In genomic region chr3:183388213-183388612, GRCh38 we compare ENCODE assay signal across 22 cellular contexts. TPM values are rescaled to one million over a fixed set of nuclear protein-coding genes. Genes with fewer than 3 reads are reported as not detected.
A peak's percentile ranks its signal among the peaks of the same experiment; 100 is the strongest.
DNase-seq lines count a peak whose midpoint lies in the region; ATAC-seq, FAIRE-seq and TF ChIP-seq lines count a peak whose summit lies in the region.
"Had no signal": no experiment of that assay in that cellular context is flagged by ENCODE, and none has a peak within 500 bp of the region (broad histone marks: within the 10 kb centered on the region; RNA-seq: fewer than 3 reads in every experiment).

No MANE protein-coding gene starts in this region.

- no peak overlapping the region for H2BK120ac ChIP-seq in H1 (replicated peaks; ENCODE audit: low read depth, low read length)

- H3K27ac Mint-ChIP-seq in stimulated activated effector memory CD8-positive, alpha-beta T cell treated with anti-CD3 and anti-CD28 coated beads, Interleukin-12 subunit alpha, Interleukin-12 subunit beta, amount 100 ng/mL, for 72 hours, result no peak overlapping the region
- H3K27ac Mint-ChIP-seq: B cell; CD8-positive, alpha-beta T cell had no signal

- H3K14ac ChIP-seq in H1 (ENCODE audit: insufficient read length), result no peak overlapping the region

- CTCF ChIA-PET in H1 (lab: Charles Lee; ENCODE audit: partially characterized antibody), result interaction anchor here (0.9 to 1.5 kb wide), 3 partner anchors 200 to 368 kb away, joined by 3 to 5 read pairs (median 3); no protein-coding TSS in a partner anchor

- DNase-seq in SIG-M5 treated with dmso at 0.1 percent for 504 hours (lab: John Stamatoyannopoulos, UW; ENCODE audit: unreplicated experiment), result peak; percentile 16
- no peak for DNase-seq in SIG-M5 (lab: John Stamatoyannopoulos, UW)
- DNase-seq in NB4 (ENCODE audit: low read depth), result peak; percentile 26
- no peak for DNase-seq in H1 (ENCODE audit: low read depth in 1 of 2, low spot score in 2 of 2)
- no peak for DNase-seq in stimulated activated effector memory CD8-positive, alpha-beta T cell treated with anti-CD3 and anti-CD28 coated beads, Interleukin-12 subunit alpha, Interleukin-12 subunit beta, amount 100 ng/mL, for 72 hours (ENCODE audit: low spot score in 2 of 2)
- no peak for DNase-seq in adrenal gland
- DNase-seq: Caco-2; CD4-positive, CD25-positive, alpha-beta regulatory T cell; CD8-positive, alpha-beta T cell; DMS153; DND-41; GOT3; H7; HCEC 1CT had no signal

- H3K36me3 ChIP-seq in H1 (ENCODE audit: control insufficient read depth in 2 of 4, insufficient read depth in 4 of 4, low read length in 3 of 4) (peaks cover 0 to 2% (median 0%) of the 10 kb centered on the region in 4 experiments; a peak in 1 of 8 replicates), adrenal gland (replicated peaks in 1 of 2) (peaks cover 0 to 6% of the 10 kb centered on the region in 2 donors)
- H3K36me3 ChIP-seq: BLaER1 had no signal

- no peak for TF ChIP-seq CTCF in NB4 (IDR thresholded peaks at IDR 0.05; ENCODE audit: low read depth, low read length)
- no peak for TF ChIP-seq CTCF in H1 (IDR thresholded peaks at IDR 0.05; ENCODE audit: control extremely low read depth in 1 of 3, insufficient read depth in 1 of 3, low read depth in 1 of 3, low read length in 3 of 3)
- no peak for TF ChIP-seq CTCF in adrenal gland (IDR thresholded peaks at IDR 0.05)

- H4K8ac ChIP-seq in H1 (ENCODE audit: extremely low read depth, insufficient read depth, low read length), result no peak overlapping the region; the same call in 1 of the 2 replicates

- H3K4me3 ChIP-seq in NB4 (ENCODE audit: low read depth, low read length), result no peak overlapping the region
- no peak overlapping the region for H3K4me3 ChIP-seq in H1 (ENCODE audit: extremely low read depth in 1 of 4, insufficient read depth in 2 of 4, low read depth in 3 of 4, low read length in 4 of 4)
- H3K4me3 ChIP-seq in adrenal gland, result no peak overlapping the region
- H3K4me3 ChIP-seq: BLaER1 had no signal

- TF ChIP-seq EP300 in H1 (IDR thresholded peaks at IDR 0.05; ENCODE audit: borderline replicate concordance in 1 of 2, low read depth in 2 of 2, low read length in 2 of 2), result no peak

- H3K23me2 ChIP-seq in H1 (ENCODE audit: low read depth, low read length), result no peaks in the 10 kb centered on the region

- H3K27me3 ChIP-seq in H1 (replicated peaks in 1 of 4; ENCODE audit: control insufficient read depth in 3 of 4, extremely low read depth in 1 of 4, insufficient read depth in 3 of 4, low read length in 3 of 4) (no peaks in the 10 kb centered on the region), adrenal gland (no peaks in the 10 kb centered on the region)
- H3K27me3 ChIP-seq: BLaER1 had no signal

- H3K18ac ChIP-seq in H1 (ENCODE audit: extremely low read depth, low read length), result no peak overlapping the region

- no peak for ATAC-seq in stimulated activated effector memory CD8-positive, alpha-beta T cell treated with anti-CD3 and anti-CD28 coated beads, Interleukin-12 subunit alpha, Interleukin-12 subunit beta, amount 100 ng/mL, for 72 hours
- ATAC-seq: CD8-positive, alpha-beta T cell had no signal

- H2BK5ac ChIP-seq in H1 (ENCODE audit: low read depth, low read length), result no peak overlapping the region

- no peaks in the 10 kb centered on the region for H3K9me3 Mint-ChIP-seq in stimulated activated effector memory CD8-positive, alpha-beta T cell treated with anti-CD3 and anti-CD28 coated beads, Interleukin-12 subunit alpha, Interleukin-12 subunit beta, amount 100 ng/mL, for 72 hours
- H3K9me3 Mint-ChIP-seq: CD4-positive, CD25-positive, alpha-beta regulatory T cell; CD8-positive, alpha-beta T cell had no signal

- no peaks in the 10 kb centered on the region for H3K79me2 ChIP-seq in H1 (ENCODE audit: control insufficient read depth in 1 of 2, insufficient read depth in 2 of 2, low read length in 2 of 2)

- H3K27ac ChIP-seq in H1 (ENCODE audit: low read depth, low read length), result no peak overlapping the region
- H3K27ac ChIP-seq in adrenal gland, result no peak overlapping the region
- H3K27ac ChIP-seq: 22Rv1, BLaER1, C4-2B had no signal

- no peak overlapping the region for H4K5ac ChIP-seq in H1 (ENCODE audit: insufficient read length, low read depth, low read length)

- H3K23ac ChIP-seq in H1 (ENCODE audit: insufficient read length), result no peak overlapping the region

- H3K56ac ChIP-seq in H1 (replicated peaks; ENCODE audit: insufficient read length, low read depth, low read length), result no peak overlapping the region

- no peak overlapping the region for H2BK20ac ChIP-seq in H1 (ENCODE audit: low read length)

- no peaks in the 10 kb centered on the region for H4K20me1 ChIP-seq in H1 (replicated peaks in 1 of 2; ENCODE audit: control insufficient read depth in 1 of 2, insufficient read depth in 2 of 2, low read length in 2 of 2)
- H4K20me1 ChIP-seq: BLaER1 had no signal

- H3K36me3 Mint-ChIP-seq in stimulated activated effector memory CD8-positive, alpha-beta T cell treated with anti-CD3 and anti-CD28 coated beads, Interleukin-12 subunit alpha, Interleukin-12 subunit beta, amount 100 ng/mL, for 72 hours, result peaks cover 8% of the 10 kb centered on the region
- H3K36me3 Mint-ChIP-seq: CD4-positive, CD25-positive, alpha-beta regulatory T cell had no signal

- intact Hi-C loops in adrenal gland (cut with DNase I), result loop anchor here in 1 of 2 donors (10.0 kb wide), 1 partner anchor 263 kb away; no protein-coding TSS in a partner anchor

- H2BK12ac ChIP-seq in H1 (ENCODE audit: low read depth, low read length), result no peak overlapping the region

- no peak overlapping the region for H3K4me3 Mint-ChIP-seq in stimulated activated effector memory CD8-positive, alpha-beta T cell treated with anti-CD3 and anti-CD28 coated beads, Interleukin-12 subunit alpha, Interleukin-12 subunit beta, amount 100 ng/mL, for 72 hours
- H3K4me3 Mint-ChIP-seq: B cell; CD4-positive, CD25-positive, alpha-beta regulatory T cell; CD8-positive, alpha-beta T cell had no signal

- H3K9me3 ChIP-seq in H1 (ENCODE audit: insufficient read depth in 2 of 2, low read depth in 1 of 2, low read length in 1 of 2) (no peaks in the 10 kb centered on the region), adrenal gland (replicated peaks in 1 of 3) (no peaks in the 10 kb centered on the region)
- H3K9me3 ChIP-seq: BLaER1, Caco-2 had no signal

- H4K91ac ChIP-seq in H1 (replicated peaks; ENCODE audit: insufficient read length, low read length), result no peak overlapping the region

- no peak overlapping the region for H3K4ac ChIP-seq in H1 (replicated peaks; ENCODE audit: insufficient read length, low read depth, low read length)

- no peak overlapping the region for H2AK5ac ChIP-seq in H1 (ENCODE audit: low read depth, low read length)

- H3K79me1 ChIP-seq in H1 (ENCODE audit: low read depth, low read length), result peaks cover 2% of the 10 kb centered on the region; the same call in 1 of the 2 replicates

- H2AFZ ChIP-seq in H1 (ENCODE audit: low read length), result no peak overlapping the region

- peaks cover 14% of the 10 kb centered on the region for H3K4me1 Mint-ChIP-seq in stimulated activated effector memory CD8-positive, alpha-beta T cell treated with anti-CD3 and anti-CD28 coated beads, Interleukin-12 subunit alpha, Interleukin-12 subunit beta, amount 100 ng/mL, for 72 hours
- H3K4me1 Mint-ChIP-seq: B cell had no signal

- TF ChIP-seq RAD21 in H1 (IDR thresholded peaks at IDR 0.05 in 1 of 2, conservative IDR thresholded peaks at IDR 0.05 in 1 of 2; ENCODE audit: low read depth in 2 of 2, low read length in 2 of 2), result no peak

- POLR2A ChIA-PET in H1 (lab: Charles Lee; ENCODE audit: partially characterized antibody), result no interaction called here

- 93% methylated on average over 4 of the region's 4 CpGs; no CpG with 5 or more reads in 1 of the 2 experiments for WGBS in H1 (ENCODE audit: extremely low coverage in 1 of 2, insufficient coverage in 1 of 2, insufficient read length in 1 of 2, insufficient replicate concordance in 2 of 2, low coverage in 1 of 2, low lambda C conversion rate in 2 of 2, missing lambda C conversion rate in 1 of 2), 2 experiments
- WGBS in adrenal gland, 4 donors, result 87 to 94% (median 89%) methylated on average over 3 to 4 of the region's 4 CpGs

- H3K4me1 ChIP-seq in H1 (replicated peaks in 1 of 4; ENCODE audit: control insufficient read depth in 3 of 4, insufficient read depth in 4 of 4, low read length in 3 of 4) (peaks cover 0 to 19% (median 7%) of the 10 kb centered on the region in 4 experiments; a peak in 4 of 7 replicates), adrenal gland (replicated peaks in 1 of 2) (peaks cover 9 to 29% of the 10 kb centered on the region in 2 donors)

- no peak overlapping the region for H2BK15ac ChIP-seq in H1 (ENCODE audit: low read length)

- H3K9ac ChIP-seq in H1 (replicated peaks in 1 of 4; ENCODE audit: extremely low read depth in 1 of 4, low read depth in 3 of 4, low read length in 3 of 4), result no peak overlapping the region
- H3K9ac ChIP-seq: BLaER1 had no signal

- no peak overlapping the region for H3K4me2 ChIP-seq in H1 (ENCODE audit: insufficient read depth in 1 of 2, low read depth in 2 of 2, low read length in 2 of 2)
- H3K4me2 ChIP-seq: BLaER1 had no signal

- FAIRE-seq in H1 (lab: Jason Lieb, UNC), result no peak
- FAIRE-seq: A204.1, G401.6, GM12892 had no signal

- TF ChIP-seq POLR2A in NB4 (IDR thresholded peaks at IDR 0.05; ENCODE audit: extremely low read depth, insufficient read length) (no peak), H1 (IDR thresholded peaks at IDR 0.05; ENCODE audit: control extremely low read depth in 1 of 2, low read depth in 2 of 2, low read length in 2 of 2) (no peak), adrenal gland (IDR thresholded peaks at IDR 0.05) (no peak)

TF ChIP-seq in H1, 55 proteins besides CTCF, POLR2A, EP300 and RAD21:
- TF ChIP-seq, protein P1, sequence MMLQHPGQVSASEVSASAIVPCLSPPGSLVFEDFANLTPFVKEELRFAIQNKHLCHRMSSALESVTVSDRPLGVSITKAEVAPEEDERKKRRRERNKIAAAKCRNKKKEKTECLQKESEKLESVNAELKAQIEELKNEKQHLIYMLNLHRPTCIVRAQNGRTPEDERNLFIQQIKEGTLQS (IDR thresholded peaks at IDR 0.05; ENCODE audit: insufficient read depth, low read depth, low read length), result no peak
- no peak for TF ChIP-seq JUND (IDR thresholded peaks at IDR 0.05; ENCODE audit: low read length)
- TF ChIP-seq KDM5A (IDR thresholded peaks at IDR 0.05; ENCODE audit: low read length), result no peak
- peak; percentile 84 for TF ChIP-seq CEBPB (IDR thresholded peaks at IDR 0.05; ENCODE audit: low read depth, low read length)
- TF ChIP-seq TAF1 (IDR thresholded peaks at IDR 0.05; ENCODE audit: low read depth, low read length), result no peak

RNA-seq across cellular contexts. Expression of gene MCF2L2, which starts 40.2 kb away (rescaled TPM):
- total RNA-seq in H1 (2021; fragmentation: NEBNext Ultra II Directional; extraction: Animal tissue kit (Norgen Biotek cat#: 25700)), result 12.2 and 13.7 TPM in 2 replicates
- polyA plus RNA-seq in H1 (2011; rRNA removed) (4.1 and 4.2 TPM in 2 replicates), adrenal gland (10 to 100 TPM in 1 of 3 donors, 1 to 10 TPM in 2; 6.5 to 11.3 (median 9.9) TPM)
- 5.8 TPM for polyA plus RNA-seq in H1 (2011; cell fraction: cytosol; rRNA removed)
- 15.6 TPM for polyA plus RNA-seq in H1 (2011; cell fraction: nucleus; rRNA removed)
- 5.2 to 8.0 TPM (median 5.7 TPM) in 4 replicates for polyA plus RNA-seq in H1 (2012, experiment 1 of 2)
- 0.46 TPM for polyA plus RNA-seq in H1 (2012, experiment 2 of 2)
- polyA plus RNA-seq in H1 (2013, experiment 1 of 2), result 4.7 TPM
- polyA plus RNA-seq in H1 (2013, experiment 2 of 2), result 4.2 TPM
- 17.6 and 18.9 TPM in 2 replicates for polyA minus RNA-seq in H1 (2011; rRNA and poly(A)+ RNA removed)
- 10.4 TPM for polyA minus RNA-seq in H1 (2011; cell fraction: cytosol; rRNA and poly(A)+ RNA removed)
- 25.9 TPM for polyA minus RNA-seq in H1 (2011; cell fraction: nucleus; rRNA and poly(A)+ RNA removed)
- total RNA-seq in adrenal gland, result 10 to 100 TPM; 15.0 to 62.7 (median 29.0) TPM
- polyA plus RNA-seq: AG04450 had no signal

Comparison
In these comparisons a context has a peak if more than half of its experiments do, and no peak if none do; other contexts are left out.
1. DNase-seq: peak in SIG-M5 treated with dmso at 0.1 percent for 504 hours (single experiment) and NB4 (single experiment); none in SIG-M5 (single experiment), H1 (0 of 2), stimulated activated effector memory CD8-positive, alpha-beta T cell treated with anti-CD3 and anti-CD28 coated beads, Interleukin-12 subunit alpha, Interleukin-12 subunit beta, amount 100 ng/mL, for 72 hours (0 of 2) and adrenal gland (0 of 7).